In the genomic region with DNA sequence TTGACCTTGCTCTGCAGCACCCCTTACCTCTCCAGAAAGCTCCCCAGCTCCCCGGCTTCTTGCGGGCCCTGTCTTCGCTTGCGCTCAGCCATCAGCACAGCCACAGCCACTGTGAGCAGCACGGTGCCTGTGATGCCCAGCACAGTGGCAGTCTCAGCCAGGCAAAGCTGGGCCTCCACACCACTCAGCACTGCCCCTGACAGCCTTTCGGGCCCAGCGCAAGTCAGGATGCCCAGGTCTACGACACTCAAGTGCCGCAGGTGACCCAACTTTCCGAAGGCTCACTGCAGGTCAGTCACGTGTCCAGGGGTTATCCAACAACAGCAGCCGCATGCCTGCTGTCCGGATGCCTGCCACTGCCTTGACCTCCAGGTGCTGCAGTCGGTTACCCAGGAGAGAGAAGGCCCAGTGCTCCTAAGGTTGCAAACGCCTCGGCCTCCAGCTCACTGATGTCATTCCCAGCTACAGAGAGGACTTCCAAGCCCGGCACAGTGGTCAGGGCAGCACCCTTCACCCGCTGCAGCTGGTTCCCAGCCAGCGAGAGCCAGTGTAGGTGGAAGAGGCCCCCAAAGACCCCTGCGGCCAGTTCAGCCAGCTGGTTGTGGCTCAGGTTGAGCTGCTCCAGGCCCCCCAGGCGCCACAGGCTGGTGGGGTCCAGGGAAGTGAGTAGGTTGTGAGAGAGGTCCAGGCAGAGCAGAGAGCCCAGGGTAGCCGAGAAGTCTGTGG, we compare ENCODE assay signal across 19 cellular contexts. TPM values are rescaled to one million over a fixed set of nuclear protein-coding genes. Genes with fewer than 3 reads are reported as not detected.
DNase-seq lines count a peak whose midpoint lies in the region; ATAC-seq, FAIRE-seq and TF ChIP-seq lines count a peak whose summit lies in the region.
"Had no signal": no experiment of that assay in that cellular context is flagged by ENCODE, and none has a peak within 500 bp of the region (broad histone marks: within the 10 kb centered on the region; RNA-seq: fewer than 3 reads in every experiment).

No MANE protein-coding gene starts in this region.

- H3K36me3 ChIP-seq in cardiac muscle cell (peaks cover 14% of the 10 kb centered on the region), kidney (ENCODE audit: control insufficient read depth in 1 of 2, insufficient read depth in 2 of 2, low read length in 2 of 2) (peaks cover 0 to 5% of the 10 kb centered on the region in 2 donors), upper lobe of left lung (peaks cover 0 to 28% (median 7%) of the 10 kb centered on the region in 4 donors)

- 87 to 91% methylated on average over 9 to 15 of the region's 22 CpGs for WGBS in upper lobe of left lung, 2 donors

- H3K27ac ChIP-seq in cardiac muscle cell (peak overlapping the region; percentile 6), kidney (ENCODE audit: low read depth in 2 of 2, low read length in 2 of 2) (peak overlapping the region; percentile 79 to 87), upper lobe of left lung (no peak overlapping the region)
- H3K27ac ChIP-seq: A549, body of pancreas, C4-2B, coronary artery, epithelial cell of prostate, neutrophil, tibial nerve had no signal

- TF ChIP-seq EP300 in upper lobe of left lung (IDR thresholded peaks at IDR 0.05) = no peak

- ATAC-seq in Right ventricle myocardium superior (ENCODE audit: poor library complexity) = no peak
- peak; percentile 12 to 42 for ATAC-seq in upper lobe of left lung (ENCODE audit: low FRiP score in 2 of 2)
- no peak for ATAC-seq in HG03095 (IDR thresholded peaks at IDR 0.05; ENCODE audit: unreplicated experiment)
- ATAC-seq: stimulated activated naive B cell treated with anti-CD40 and anti-IgM and Interleukin-4, amounts not matched to agents 10 μg/mL and 1 μg/mL and 100 μg/mL, for 72 hours had no signal

- intact Hi-C loops in Right ventricle myocardium superior (cut with DNase I) (no loop called here), kidney (cut with DNase I) (no loop called here)

- H3K9me3 ChIP-seq in cardiac muscle cell (ENCODE audit: low read depth) (no peaks in the 10 kb centered on the region), kidney (ENCODE audit: control insufficient read depth in 1 of 2, low read length in 2 of 2) (no peaks in the 10 kb centered on the region), upper lobe of left lung (no peaks in the 10 kb centered on the region)
- H3K9me3 ChIP-seq: A549, body of pancreas, neutrophil, tibial nerve had no signal

- H3K4me1 ChIP-seq in cardiac muscle cell (ENCODE audit: low read depth) = no peaks in the 10 kb centered on the region
- peaks cover 25 to 26% of the 10 kb centered on the region in 2 donors for H3K4me1 ChIP-seq in kidney (ENCODE audit: control insufficient read depth in 1 of 2, insufficient read depth in 1 of 2, low read depth in 1 of 2, low read length in 2 of 2)
- H3K4me1 ChIP-seq in upper lobe of left lung = no peaks in the 10 kb centered on the region
- H3K4me1 ChIP-seq: A549, body of pancreas, tibial nerve had no signal

- peak overlapping the region in 1 of 2 donors; percentile 38 for H3K9ac ChIP-seq in kidney (ENCODE audit: low read length in 2 of 2)

- H3K4me3 ChIP-seq in cardiac muscle cell = no peak overlapping the region
- peak overlapping the region in 1 of 2 donors; percentile 42 for H3K4me3 ChIP-seq in kidney (ENCODE audit: low read length in 2 of 2)
- no peak overlapping the region for H3K4me3 ChIP-seq in upper lobe of left lung
- H3K4me3 ChIP-seq: A549, body of pancreas, coronary artery, tibial nerve had no signal

- FAIRE-seq in kidney (lab: Jason Lieb, UNC) = no peak
- FAIRE-seq: A549 had no signal

- DNase-seq in cardiac muscle cell (ENCODE audit: low read depth in 1 of 2, low spot score in 1 of 2) (no peak), Right ventricle myocardium superior (no peak), kidney (no peak), upper lobe of left lung (no peak)
- no peak for DNase-seq in effector CD4-positive, alpha-beta T cell
- DNase-seq: activated naive CD8-positive, alpha-beta T cell treated with anti-CD3 and anti-CD28 coated beads for 36 hours; body of pancreas; foreskin melanocyte; KBM-7; NCI-H187 treated with DMSO at 0.1 percent for 48 hours; stimulated activated naive B cell treated with anti-CD40 and anti-IgM and Interleukin-4, amounts not matched to agents 10 μg/mL and 1 μg/mL and 100 μg/mL, for 72 hours; T-helper 2 cell had no signal

- H3K27me3 ChIP-seq in cardiac muscle cell (no peaks in the 10 kb centered on the region), upper lobe of left lung (no peaks in the 10 kb centered on the region)
- H3K27me3 ChIP-seq: body of pancreas, neutrophil, tibial nerve had no signal

- no peak for TF ChIP-seq POLR2A in upper lobe of left lung (IDR thresholded peaks at IDR 0.05)

- TF ChIP-seq CTCF in cardiac muscle cell (IDR thresholded peaks at IDR 0.05; ENCODE audit: low read depth, low read length) = no peak
- no peak for TF ChIP-seq CTCF in kidney (IDR thresholded peaks at IDR 0.05; ENCODE audit: borderline replicate concordance, extremely low read depth, insufficient read depth)
- TF ChIP-seq CTCF in upper lobe of left lung (IDR thresholded peaks at IDR 0.05) = no peak

RNA-seq across cellular contexts. Expression of a gene that starts 8.9 kb away (rescaled TPM):
- total RNA-seq in cardiac muscle cell = 37.5 and 65.8 TPM in 2 replicates
- 22.5 and 40.6 TPM in 2 replicates for polyA plus RNA-seq in cardiac muscle cell
- 21.3 TPM for total RNA-seq in Right ventricle myocardium superior
- 31.2 TPM for total RNA-seq in kidney
- polyA plus RNA-seq in kidney (ENCODE audit: insufficient read depth, low read depth, low replicate concordance) = 111 TPM
- 10 to 100 TPM; 10.5 to 36.9 (median 29.1) TPM for total RNA-seq in upper lobe of left lung

RNA-seq across cellular contexts. Expression of a gene that starts 19.3 kb away (rescaled TPM):
- 4.2 and 6.1 TPM in 2 replicates for total RNA-seq in cardiac muscle cell
- polyA plus RNA-seq in cardiac muscle cell = 5.1 and 8.5 TPM in 2 replicates
- 0.54 TPM for total RNA-seq in Right ventricle myocardium superior
- 3.5 TPM for total RNA-seq in kidney
- polyA plus RNA-seq in kidney (ENCODE audit: insufficient read depth, low read depth, low replicate concordance) = 8.7 TPM
- 10 to 100 TPM in 1 of 6 donors, 1 to 10 TPM in 5; 4.3 to 12.4 (median 7.0) TPM for total RNA-seq in upper lobe of left lung

RNA-seq across cellular contexts. Expression of a gene that starts 42.8 kb away (rescaled TPM):
- total RNA-seq in cardiac muscle cell (31.0 and 45.3 TPM in 2 replicates), Right ventricle myocardium superior (46.1 TPM), kidney (47.6 TPM), upper lobe of left lung (10 to 100 TPM; 14.8 to 38.3 (median 33.6) TPM)
- polyA plus RNA-seq in cardiac muscle cell (46.5 and 60.7 TPM in 2 replicates), kidney (ENCODE audit: insufficient read depth, low read depth, low replicate concordance) (29.0 TPM)

RNA-seq across cellular contexts. Expression of a gene that starts 46.8 kb away (rescaled TPM):
- total RNA-seq in cardiac muscle cell (93.1 and 95.3 TPM in 2 replicates), Right ventricle myocardium superior (26.0 TPM), kidney (70.0 TPM), upper lobe of left lung (10 to 100 TPM; 16.8 to 63.0 (median 33.8) TPM)
- polyA plus RNA-seq in cardiac muscle cell (162 and 234 TPM in 2 replicates), kidney (ENCODE audit: insufficient read depth, low read depth, low replicate concordance) (150 TPM)

Comparison
In these comparisons a context has a peak if more than half of its experiments do, and no peak if none do; other contexts are left out.
1. H3K27ac ChIP-seq: peak in cardiac muscle cell (single experiment) and kidney (2 of 2); none in upper lobe of left lung (0 of 4).
2. ATAC-seq: peak in upper lobe of left lung (2 of 2); none in Right ventricle myocardium superior (single experiment) and HG03095 (single experiment).